1 cellular context compared by ENCODE assay signal in the genomic region with DNA sequence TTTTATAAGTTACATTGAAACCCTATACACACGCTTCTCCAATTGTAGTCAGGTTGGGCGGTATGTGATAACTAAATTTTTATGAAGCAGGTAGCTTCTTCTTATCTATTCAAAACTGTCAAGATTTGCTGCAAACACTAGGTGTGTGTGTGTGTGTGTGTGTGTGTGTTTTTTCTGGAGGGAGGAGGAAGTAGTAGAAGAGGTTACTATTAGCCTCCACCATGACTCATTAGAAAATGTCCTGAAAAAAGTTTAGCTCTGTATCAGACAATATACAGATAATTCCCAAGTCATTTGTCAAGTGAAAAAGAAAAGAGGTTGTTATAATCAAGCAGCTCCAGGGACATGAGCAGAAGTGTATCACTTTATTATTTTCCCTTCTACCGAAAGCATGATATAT.
TF ChIP-seq lines count a peak whose summit lies in the region.

No MANE protein-coding gene starts in this region.

TF ChIP-seq in GM23338, 12 proteins besides CTCF, POLR2A, EP300 and RAD21 (continued from another document):
- no peak for TF ChIP-seq ZNF462 (CRISPR knock-in tag; IDR thresholded peaks at IDR 0.05)
- no peak for TF ChIP-seq ZNF331 (CRISPR knock-in tag; IDR thresholded peaks at IDR 0.05; ENCODE audit: low read depth)
TF ChIP-seq in GM23338: peak in this region for 0.
